Comparison of ENCODE assay signal across 30 cellular contexts in genomic region chr6:8686077-8686476, GRCh38.
"Had no signal": no experiment of that assay in that cellular context is flagged by ENCODE, and none has a peak within 500 bp of the region (broad histone marks: within the 10 kb centered on the region; RNA-seq: fewer than 3 reads in every experiment).

No MANE protein-coding gene starts in this region.

- FAIRE-seq: astrocyte, bronchial epithelial cell, frontal cortex had no signal

- DNase-seq: activated CD4-positive, alpha-beta memory T cell treated with anti-CD3 and anti-CD28 coated beads, Interleukin-2, amount 10 ng/mL, durations not matched to agents 7 days and 5 days; activated CD4-positive, alpha-beta T cell treated with anti-CD3 and anti-CD28 coated beads for 1 hour; activated CD4-positive, alpha-beta T cell treated with anti-CD3 and anti-CD28 coated beads for 4 hours; activated CD4-positive, alpha-beta T cell treated with anti-CD3 and anti-CD28 coated beads, Interleukin-2, amount 10 ng/mL, durations not matched to agents 7 days and 5 days; activated CD4-positive, alpha-beta T cell treated with anti-CD3 and anti-CD28 coated beads, Interleukin-2, amount 50 U/mL, for 4 hours; activated CD8-positive, alpha-beta memory T cell treated with anti-CD3 and anti-CD28 coated beads, Interleukin-2, amount 50 U/mL, for 48 hours; activated effector memory CD4-positive, alpha-beta T cell treated with Interleukin-2 at 50 U/mL for 16 hours; activated gamma-delta T cell treated with Interleukin-2 at 50 U/mL for 16 hours; activated naive CD4-positive, alpha-beta T cell treated with anti-CD3 and anti-CD28 coated beads, Interleukin-2, amount 50 U/mL, for 16 hours; activated naive CD4-positive, alpha-beta T cell treated with Interleukin-2 at 50 U/mL for 16 hours; activated T-cell treated with anti-CD3 and anti-CD28 coated beads for 4 hours; activated T-cell treated with anti-CD3 and anti-CD28 coated beads, Interleukin-2, amount 50 U/mL, for 24 hours; amniotic stem cell; anterior cingulate cortex; brain microvascular endothelial cell; dorsolateral prefrontal cortex; effector memory CD4-positive, alpha-beta T cell; endodermal cell; foreskin fibroblast; head of caudate nucleus; T-helper 2 cell had no signal

- H3K36me3 ChIP-seq: brain microvascular endothelial cell had no signal

- H3K27ac Mint-ChIP-seq: activated CD4-positive, alpha-beta memory T cell treated with anti-CD3 and anti-CD28 coated beads, Interleukin-2, amount 10 ng/mL, durations not matched to agents 7 days and 5 days; activated CD4-positive, alpha-beta T cell treated with anti-CD3 and anti-CD28 coated beads, Interleukin-2, amount 10 ng/mL, durations not matched to agents 7 days and 5 days; activated naive CD8-positive, alpha-beta T cell; activated T-cell treated with anti-CD3 and anti-CD28 coated beads, Interleukin-2, amount 50 U/mL, for 24 hours; activated T-helper 17 cell treated with anti-CD3 and anti-CD28 coated beads, Interleukin-2, amount 50 U/mL, for 72 hours; dendritic cell treated with granulocyte-macrophage colony-stimulating factor and Interleukin-4, amounts not matched to agents 40 ng/mL and 50 ng/mL, for 4 days; endodermal cell had no signal

- H3K4me3 Mint-ChIP-seq: activated CD4-positive, alpha-beta memory T cell treated with anti-CD3 and anti-CD28 coated beads, Interleukin-2, amount 10 ng/mL, durations not matched to agents 7 days and 5 days; activated CD4-positive, alpha-beta T cell treated with anti-CD3 and anti-CD28 coated beads, Interleukin-2, amount 10 ng/mL, durations not matched to agents 7 days and 5 days; activated naive CD8-positive, alpha-beta T cell; activated T-cell treated with anti-CD3 and anti-CD28 coated beads, Interleukin-2, amount 50 U/mL, for 24 hours; activated T-helper 17 cell treated with anti-CD3 and anti-CD28 coated beads, Interleukin-2, amount 50 U/mL, for 72 hours; central memory CD8-positive, alpha-beta T cell; dendritic cell treated with granulocyte-macrophage colony-stimulating factor and Interleukin-4, amounts not matched to agents 40 ng/mL and 50 ng/mL, for 4 days; endodermal cell had no signal

- H3K4me1 Mint-ChIP-seq: activated CD4-positive, alpha-beta memory T cell treated with anti-CD3 and anti-CD28 coated beads, Interleukin-2, amount 10 ng/mL, durations not matched to agents 7 days and 5 days; activated CD4-positive, alpha-beta T cell treated with anti-CD3 and anti-CD28 coated beads, Interleukin-2, amount 10 ng/mL, durations not matched to agents 7 days and 5 days; activated T-helper 17 cell treated with anti-CD3 and anti-CD28 coated beads, Interleukin-2, amount 50 U/mL, for 72 hours; central memory CD8-positive, alpha-beta T cell; endodermal cell had no signal

- H3K36me3 Mint-ChIP-seq: activated naive CD8-positive, alpha-beta T cell had no signal

- H3K27me3 ChIP-seq: brain microvascular endothelial cell, dorsolateral prefrontal cortex had no signal

- H3K9me3 Mint-ChIP-seq: activated CD4-positive, alpha-beta T cell treated with anti-CD3 and anti-CD28 coated beads, Interleukin-2, amount 10 ng/mL, durations not matched to agents 7 days and 5 days; dendritic cell treated with granulocyte-macrophage colony-stimulating factor and Interleukin-4, amounts not matched to agents 40 ng/mL and 50 ng/mL, for 4 days; endodermal cell had no signal

- H3K27me3 Mint-ChIP-seq: activated CD4-positive, alpha-beta memory T cell treated with anti-CD3 and anti-CD28 coated beads, Interleukin-2, amount 10 ng/mL, durations not matched to agents 7 days and 5 days; activated CD4-positive, alpha-beta T cell treated with anti-CD3 and anti-CD28 coated beads, Interleukin-2, amount 10 ng/mL, durations not matched to agents 7 days and 5 days; activated naive CD8-positive, alpha-beta T cell; activated T-cell treated with anti-CD3 and anti-CD28 coated beads, Interleukin-2, amount 50 U/mL, for 24 hours; activated T-helper 17 cell treated with anti-CD3 and anti-CD28 coated beads, Interleukin-2, amount 50 U/mL, for 72 hours; central memory CD8-positive, alpha-beta T cell had no signal

- ATAC-seq: activated T-helper 17 cell treated with anti-CD3 and anti-CD28 coated beads, Interleukin-2, amount 50 U/mL, for 72 hours; esophagus mucosa had no signal

- H3K4me3 ChIP-seq: coronary artery, dorsolateral prefrontal cortex had no signal

- H3K27ac ChIP-seq: brain microvascular endothelial cell, coronary artery, dorsolateral prefrontal cortex had no signal
